In genomic region chr2:46569766-46570165, GRCh38 we compare ENCODE assay signal across 13 cellular contexts. TPM values are rescaled to one million over a fixed set of nuclear protein-coding genes. Genes with fewer than 3 reads are reported as not detected.
DNase-seq lines count a peak whose midpoint lies in the region; ATAC-seq and TF ChIP-seq lines count a peak whose summit lies in the region.
"Had no signal": no experiment of that assay in that cellular context is flagged by ENCODE, and none has a peak within 500 bp of the region (broad histone marks: within the 10 kb centered on the region; RNA-seq: fewer than 3 reads in every experiment).

No MANE protein-coding gene starts in this region.

- H3K36me3 Mint-ChIP-seq in activated B cell treated with CpG ODN at 0.5 μM for 24 hours (ENCODE audit: low read depth): peaks cover 36% of the 10 kb centered on the region
- H3K36me3 Mint-ChIP-seq in osteocyte (ENCODE audit: unreplicated experiment): peaks cover 22% of the 10 kb centered on the region

- TF ChIP-seq CTCF in activated B cell treated with CpG ODN at 0.5 μM for 24 hours (IDR thresholded peaks at IDR 0.05): no peak
- TF ChIP-seq CTCF in osteocyte (IDR thresholded peaks at IDR 0.05): no peak

- H3K4me1 Mint-ChIP-seq in activated B cell treated with CpG ODN at 0.5 μM for 24 hours (peaks cover 99% of the 10 kb centered on the region), osteocyte (ENCODE audit: unreplicated experiment) (peaks cover 26% of the 10 kb centered on the region)
- H3K4me1 Mint-ChIP-seq: activated naive CD8-positive, alpha-beta T cell treated with anti-CD3 and anti-CD28 coated beads, Interleukin-2, amount 10 ng/mL, durations not matched to agents 7 days and 5 days had no signal

- DNase-seq in activated B cell treated with CpG ODN at 0.5 μM for 24 hours (no peak), osteocyte (ENCODE audit: extremely low spot score, unreplicated experiment) (no peak), activated gamma-delta T cell (lab: John Stamatoyannopoulos, UW) (no peak), NCI-H128 (lab: John Stamatoyannopoulos, UW; ENCODE audit: unreplicated experiment) (no peak), posterior vena cava (ENCODE audit: low spot score) (no peak), erythroblast (lab: John Stamatoyannopoulos, UW) (no peak)
- DNase-seq: activated CD4-positive, alpha-beta T cell treated with anti-CD3 and anti-CD28 coated beads for 48 hours; activated naive CD8-positive, alpha-beta T cell treated with anti-CD3 and anti-CD28 coated beads, Interleukin-2, amount 10 ng/mL, durations not matched to agents 7 days and 5 days; CD4-positive, CD25-positive, alpha-beta regulatory T cell; GOT3; posterior cingulate gyrus had no signal

- no peaks in the 10 kb centered on the region for H3K9me3 Mint-ChIP-seq in activated B cell treated with CpG ODN at 0.5 μM for 24 hours
- H3K9me3 Mint-ChIP-seq in osteocyte (ENCODE audit: unreplicated experiment): no peaks in the 10 kb centered on the region
- H3K9me3 Mint-ChIP-seq: activated naive CD8-positive, alpha-beta T cell treated with anti-CD3 and anti-CD28 coated beads, Interleukin-2, amount 10 ng/mL, durations not matched to agents 7 days and 5 days; CD4-positive, CD25-positive, alpha-beta regulatory T cell had no signal

- POLR2A ChIA-PET in activated B cell treated with CpG ODN at 0.5 μM for 24 hours (lab: Charles Lee): interaction anchor here (0.7 to 6.6 kb wide), 8 partner anchors 14 to 997 kb away, joined by 3 to 166 read pairs (median 4); no protein-coding TSS in a partner anchor

- peak overlapping the region; percentile 72 for H3K4me3 Mint-ChIP-seq in activated B cell treated with CpG ODN at 0.5 μM for 24 hours
- no peak overlapping the region for H3K4me3 Mint-ChIP-seq in osteocyte (ENCODE audit: unreplicated experiment)
- H3K4me3 Mint-ChIP-seq: activated naive CD8-positive, alpha-beta T cell treated with anti-CD3 and anti-CD28 coated beads, Interleukin-2, amount 10 ng/mL, durations not matched to agents 7 days and 5 days; CD4-positive, CD25-positive, alpha-beta regulatory T cell had no signal

- intact Hi-C loops in activated B cell treated with CpG ODN at 0.5 μM for 24 hours (cut with micrococcal nuclease): loop anchor here (1.0 to 2.0 kb wide), 4 partner anchors 14 to 31 kb away; no protein-coding TSS in a partner anchor
- intact Hi-C loops in posterior vena cava (cut with DNase I): no loop called here

- CTCF ChIA-PET in activated B cell treated with CpG ODN at 0.5 μM for 24 hours (lab: Charles Lee): interaction anchor here (1.9 to 2.8 kb wide), 3 partner anchors 15 to 25 kb away, joined by 7 to 19 read pairs (median 13); no protein-coding TSS in a partner anchor

- H3K27me3 Mint-ChIP-seq in activated B cell treated with CpG ODN at 0.5 μM for 24 hours (no peaks in the 10 kb centered on the region), osteocyte (ENCODE audit: unreplicated experiment) (no peaks in the 10 kb centered on the region)
- H3K27me3 Mint-ChIP-seq: activated naive CD8-positive, alpha-beta T cell treated with anti-CD3 and anti-CD28 coated beads, Interleukin-2, amount 10 ng/mL, durations not matched to agents 7 days and 5 days; CD4-positive, CD25-positive, alpha-beta regulatory T cell had no signal

- TF ChIP-seq POLR2A in erythroblast (IDR thresholded peaks at IDR 0.05; ENCODE audit: low read length): no peak

- peak overlapping the region; percentile 100 for H3K27ac Mint-ChIP-seq in activated B cell treated with CpG ODN at 0.5 μM for 24 hours
- H3K27ac Mint-ChIP-seq in osteocyte (ENCODE audit: unreplicated experiment): peak overlapping the region; percentile 62
- H3K27ac Mint-ChIP-seq: activated naive CD8-positive, alpha-beta T cell treated with anti-CD3 and anti-CD28 coated beads, Interleukin-2, amount 10 ng/mL, durations not matched to agents 7 days and 5 days had no signal

- ATAC-seq in GM18498 (IDR thresholded peaks at IDR 0.05; ENCODE audit: unreplicated experiment): peak; percentile 19
- ATAC-seq in HG02678 (IDR thresholded peaks at IDR 0.05; ENCODE audit: unreplicated experiment): peak; percentile 24
- no peak for ATAC-seq in activated B cell treated with CpG ODN at 0.5 μM for 24 hours (ENCODE audit: low read depth)

RNA-seq across cellular contexts. Expression of gene ATP6V1E2, which starts 27.4 kb away (rescaled TPM):
- total RNA-seq in activated B cell treated with CpG ODN at 0.5 μM for 24 hours (7.3 and 8.1 TPM in 2 replicates), osteocyte (8.9 and 9.3 TPM in 2 replicates), posterior vena cava (1 to 10 TPM; 4.9 to 5.3 TPM)

RNA-seq across cellular contexts. Expression of gene RHOQ, which starts 27.5 kb away (rescaled TPM):
- total RNA-seq in activated B cell treated with CpG ODN at 0.5 μM for 24 hours: 64.3 and 75.0 TPM in 2 replicates
- total RNA-seq in osteocyte: 90.6 and 91.3 TPM in 2 replicates
- 100 to 1,000 TPM; 162 to 201 TPM for total RNA-seq in posterior vena cava

RNA-seq across cellular contexts. Expression of gene PIGF, which starts 47.1 kb away (rescaled TPM):
- total RNA-seq in activated B cell treated with CpG ODN at 0.5 μM for 24 hours: 19.4 and 19.7 TPM in 2 replicates
- 21.6 and 23.6 TPM in 2 replicates for total RNA-seq in osteocyte
- total RNA-seq in posterior vena cava: 10 to 100 TPM; 10.9 to 14.5 TPM

RNA-seq across cellular contexts. Expression of gene CRIPT, which starts 47.2 kb away (rescaled TPM):
- total RNA-seq in activated B cell treated with CpG ODN at 0.5 μM for 24 hours (11.6 and 14.2 TPM in 2 replicates), osteocyte (16.4 and 19.9 TPM in 2 replicates), posterior vena cava (10 to 100 TPM; 12.7 to 13.0 TPM)
